ENCODE assay signal across 14 cellular contexts in genomic region chr10:44968887-44969400, GRCh38. TPM values are rescaled to one million over a fixed set of nuclear protein-coding genes. Genes with fewer than 3 reads are reported as not detected.
A peak's percentile ranks its signal among the peaks of the same experiment; 100 is the strongest.
DNase-seq lines count a peak whose midpoint lies in the region; ATAC-seq, FAIRE-seq and TF ChIP-seq lines count a peak whose summit lies in the region.
"Had no signal": no experiment of that assay in that cellular context is flagged by ENCODE, and none has a peak within 500 bp of the region (broad histone marks: within the 10 kb centered on the region; RNA-seq: fewer than 3 reads in every experiment).

No MANE protein-coding gene starts in this region.

- peaks cover 7% of the 10 kb centered on the region; the same call in 1 of the 2 replicates for H4K20me1 ChIP-seq in HepG2 (ENCODE audit: insufficient read depth, low read length)

- no peak overlapping the region for H3K4me2 ChIP-seq in HepG2 (ENCODE audit: low read depth, low read length)

- peaks cover 18 to 80% (median 32%) of the 10 kb centered on the region in 4 donors for H3K4me1 Mint-ChIP-seq in naive thymus-derived CD8-positive, alpha-beta T cell
- H3K4me1 Mint-ChIP-seq in activated CD4-positive, alpha-beta memory T cell treated with anti-CD3 and anti-CD28 coated beads for 36 hours (ENCODE audit: low read depth), result peaks cover 25% of the 10 kb centered on the region
- H3K4me1 Mint-ChIP-seq in stimulated activated naive B cell treated with anti-CD40 and anti-IgM and Interleukin-4, amounts not matched to agents 10 μg/mL and 1 μg/mL and 100 μg/mL, for 72 hours, result peaks cover 64 to 69% of the 10 kb centered on the region in 2 donors

- H2AFZ ChIP-seq in HepG2 (ENCODE audit: low read length), result no peak overlapping the region

- no peaks in the 10 kb centered on the region for H3K9me3 ChIP-seq in HepG2 (ENCODE audit: low read length)
- no peaks in the 10 kb centered on the region for H3K9me3 ChIP-seq in right lobe of liver
- no peaks in the 10 kb centered on the region for H3K9me3 ChIP-seq in uterus

- TF ChIP-seq EP300 in HepG2 (IDR thresholded peaks at IDR 0.05; ENCODE audit: low read depth in 2 of 2, low read length in 2 of 2), result no peak
- TF ChIP-seq EP300 in HepG2 (CRISPR knock-in tag; IDR thresholded peaks at IDR 0.05; ENCODE audit: borderline replicate concordance), result no peak

- peaks cover 19 to 46% of the 10 kb centered on the region in 2 experiments; a peak in 4 of 5 replicates for H3K36me3 ChIP-seq in HepG2 (replicated peaks in 1 of 2; ENCODE audit: control insufficient read depth in 1 of 2, insufficient read depth in 2 of 2, low read length in 2 of 2)
- H3K36me3 ChIP-seq in right lobe of liver, result peaks cover 0 to 18% (median 0%) of the 10 kb centered on the region in 4 donors
- H3K36me3 ChIP-seq in uterus, result no peaks in the 10 kb centered on the region
- H3K36me3 ChIP-seq: brain microvascular endothelial cell had no signal

- H3K9me3 Mint-ChIP-seq in naive thymus-derived CD8-positive, alpha-beta T cell, result no peaks in the 10 kb centered on the region
- H3K9me3 Mint-ChIP-seq in activated CD4-positive, alpha-beta memory T cell treated with anti-CD3 and anti-CD28 coated beads for 36 hours, result no peaks in the 10 kb centered on the region
- no peaks in the 10 kb centered on the region for H3K9me3 Mint-ChIP-seq in stimulated activated naive B cell treated with anti-CD40 and anti-IgM and Interleukin-4, amounts not matched to agents 10 μg/mL and 1 μg/mL and 100 μg/mL, for 72 hours
- H3K9me3 Mint-ChIP-seq: HFFc6 had no signal

- H3K36me3 Mint-ChIP-seq in naive thymus-derived CD8-positive, alpha-beta T cell, result no peaks in the 10 kb centered on the region
- H3K36me3 Mint-ChIP-seq in activated CD4-positive, alpha-beta memory T cell treated with anti-CD3 and anti-CD28 coated beads for 36 hours, result no peaks in the 10 kb centered on the region
- H3K36me3 Mint-ChIP-seq in stimulated activated naive B cell treated with anti-CD40 and anti-IgM and Interleukin-4, amounts not matched to agents 10 μg/mL and 1 μg/mL and 100 μg/mL, for 72 hours, result no peaks in the 10 kb centered on the region

- FAIRE-seq in HepG2 (lab: Jason Lieb, UNC), result no peak
- FAIRE-seq: kidney had no signal

- H3K79me2 ChIP-seq in HepG2 (ENCODE audit: insufficient read depth, low read length), result peaks cover 46% of the 10 kb centered on the region

- H3K4me3 ChIP-seq in HepG2 (replicated peaks in 1 of 3; ENCODE audit: insufficient read depth in 1 of 3, low read depth in 2 of 3, low read length in 3 of 3), result no peak overlapping the region
- H3K4me3 ChIP-seq in right lobe of liver, result no peak overlapping the region
- no peak overlapping the region for H3K4me3 ChIP-seq in uterus
- H3K4me3 ChIP-seq: SK-N-MC had no signal

- intact Hi-C loops in HepG2 (cut with micrococcal nuclease; ENCODE audit: unreplicated experiment), result no loop called here
- intact Hi-C loops in right lobe of liver (cut with DNase I), result no loop called here
- intact Hi-C loops in activated CD4-positive, alpha-beta memory T cell treated with anti-CD3 and anti-CD28 coated beads for 36 hours (cut with micrococcal nuclease), result no loop called here
- intact Hi-C loops in uterus (cut with DNase I; ENCODE audit: low total_unique reads), result no loop called here

- H3K9ac ChIP-seq in HepG2 (ENCODE audit: insufficient read depth, low read depth, low read length), result no peak overlapping the region

- no peak for TF ChIP-seq POLR2A in HepG2 (IDR thresholded peaks at IDR 0.05; ENCODE audit: insufficient read depth in 1 of 2, low read depth in 2 of 2, low read length in 2 of 2)
- TF ChIP-seq POLR2A in right lobe of liver (IDR thresholded peaks at IDR 0.05), result no peak
- TF ChIP-seq POLR2A in uterus (IDR thresholded peaks at IDR 0.05), result no peak

- H3K27ac Mint-ChIP-seq in naive thymus-derived CD8-positive, alpha-beta T cell, result peak overlapping the region in 9 of 10 donors; percentile 0 to 82 (median 36)
- H3K27ac Mint-ChIP-seq in activated CD4-positive, alpha-beta memory T cell treated with anti-CD3 and anti-CD28 coated beads for 36 hours, result no peak overlapping the region
- H3K27ac Mint-ChIP-seq in stimulated activated naive B cell treated with anti-CD40 and anti-IgM and Interleukin-4, amounts not matched to agents 10 μg/mL and 1 μg/mL and 100 μg/mL, for 72 hours, result no peak overlapping the region
- H3K27ac Mint-ChIP-seq: HFFc6 had no signal

- DNase-seq in HepG2 (ENCODE audit: low spot score) (no peak), right lobe of liver (no peak), uterus (no peak)
- DNase-seq in naive thymus-derived CD8-positive, alpha-beta T cell, result no peak
- DNase-seq in activated CD4-positive, alpha-beta memory T cell treated with anti-CD3 and anti-CD28 coated beads for 36 hours, result no peak
- no peak for DNase-seq in stimulated activated naive B cell treated with anti-CD40 and anti-IgM and Interleukin-4, amounts not matched to agents 10 μg/mL and 1 μg/mL and 100 μg/mL, for 72 hours
- DNase-seq: brain microvascular endothelial cell, HFFc6, kidney, NCI-H1105 treated with DMSO at 0.1 percent for 48 hours had no signal

- ATAC-seq in HepG2, result no peak
- no peak for ATAC-seq in right lobe of liver
- ATAC-seq in naive thymus-derived CD8-positive, alpha-beta T cell, result peak in 1 of 2 donors; percentile 22
- no peak for ATAC-seq in HG03432 (IDR thresholded peaks at IDR 0.05; ENCODE audit: unreplicated experiment)
- no peak for ATAC-seq in stimulated activated naive B cell treated with anti-CD40 and anti-IgM and Interleukin-4, amounts not matched to agents 10 μg/mL and 1 μg/mL and 100 μg/mL, for 72 hours (replicated peaks)

- TF ChIP-seq CTCF in HepG2 (CRISPR knock-in tag; IDR thresholded peaks at IDR 0.05) (no peak), right lobe of liver (IDR thresholded peaks at IDR 0.05) (no peak), uterus (IDR thresholded peaks at IDR 0.05) (no peak)

- H3K27ac ChIP-seq in HepG2 (ENCODE audit: extremely low read length, insufficient read depth, low read length), result no peak overlapping the region
- H3K27ac ChIP-seq in right lobe of liver, result peak overlapping the region in 1 of 3 donors; percentile 56
- peak overlapping the region; percentile 24 for H3K27ac ChIP-seq in angular gyrus (ENCODE audit: low read depth, low read length)
- H3K27ac ChIP-seq in uterus, result no peak overlapping the region
- H3K27ac ChIP-seq: brain microvascular endothelial cell, SK-N-MC had no signal

- POLR2A ChIA-PET in HepG2 (lab: Yijun Ruan, JAX), result interaction anchor here (1.1 to 13.2 kb wide), 4 partner anchors 8 to 35 kb away, joined by 3 to 407 read pairs (median 77); partner anchors contain the start of genes DEPP1 and RASSF4
- POLR2A ChIA-PET in naive thymus-derived CD8-positive, alpha-beta T cell (lab: Charles Lee), result interaction anchor here (0.5 kb wide), 1 partner anchor 56 kb away, joined by 3 read pairs; no protein-coding TSS in a partner anchor
- POLR2A ChIA-PET in activated CD4-positive, alpha-beta memory T cell treated with anti-CD3 and anti-CD28 coated beads for 36 hours (lab: Charles Lee), result interaction anchor here (0.6 kb wide), 1 partner anchor 606 kb away, joined by 7 read pairs; no protein-coding TSS in a partner anchor

- H3K27me3 ChIP-seq in HepG2 (ENCODE audit: control insufficient read depth in 1 of 2, insufficient read depth in 2 of 2, low read length in 2 of 2), result no peaks in the 10 kb centered on the region
- H3K27me3 ChIP-seq in right lobe of liver, result no peaks in the 10 kb centered on the region
- H3K27me3 ChIP-seq in uterus, result no peaks in the 10 kb centered on the region
- H3K27me3 ChIP-seq: brain microvascular endothelial cell had no signal

- no peak for TF ChIP-seq RAD21 in HepG2 (CRISPR knock-in tag; IDR thresholded peaks at IDR 0.05)

- BruUV-seq in HepG2 (replicated peaks; lab: Mats Ljungman, UMichigan), result no TSS peak

- peak overlapping the region in 8 of 10 donors; percentile 0 to 67 (median 42) for H3K4me3 Mint-ChIP-seq in naive thymus-derived CD8-positive, alpha-beta T cell
- no peak overlapping the region for H3K4me3 Mint-ChIP-seq in activated CD4-positive, alpha-beta memory T cell treated with anti-CD3 and anti-CD28 coated beads for 36 hours
- no peak overlapping the region for H3K4me3 Mint-ChIP-seq in stimulated activated naive B cell treated with anti-CD40 and anti-IgM and Interleukin-4, amounts not matched to agents 10 μg/mL and 1 μg/mL and 100 μg/mL, for 72 hours
- H3K4me3 Mint-ChIP-seq: HFFc6 had no signal

- CTCF ChIA-PET in HepG2 (lab: Yijun Ruan, JAX; ENCODE audit: low intra/inter-chr PET ratio, low total read pairs), result no interaction called here
- CTCF ChIA-PET in activated CD4-positive, alpha-beta memory T cell treated with anti-CD3 and anti-CD28 coated beads for 36 hours (lab: Charles Lee), result interaction anchor here (1.2 to 3.9 kb wide), 2 partner anchors 21 to 36 kb away, joined by 3 to 22 read pairs; no protein-coding TSS in a partner anchor

- WGBS in HepG2 (ENCODE audit: low lambda C conversion rate), result 98% methylated on average over 6 of the region's 6 CpGs
- WGBS in right lobe of liver (ENCODE audit: insufficient coverage, low coverage, low lambda C conversion rate, missing lambda C conversion rate), result 71% methylated on average over 6 of the region's 6 CpGs

- no peaks in the 10 kb centered on the region for H3K27me3 Mint-ChIP-seq in naive thymus-derived CD8-positive, alpha-beta T cell
- no peaks in the 10 kb centered on the region for H3K27me3 Mint-ChIP-seq in activated CD4-positive, alpha-beta memory T cell treated with anti-CD3 and anti-CD28 coated beads for 36 hours
- H3K27me3 Mint-ChIP-seq in stimulated activated naive B cell treated with anti-CD40 and anti-IgM and Interleukin-4, amounts not matched to agents 10 μg/mL and 1 μg/mL and 100 μg/mL, for 72 hours, result no peaks in the 10 kb centered on the region

- in situ Hi-C loops in HepG2 (cut with HindIII; ENCODE audit: extremely low pct_ligation_motif_present, low pct_unique_long_range_greater_than_20kb), result loop anchor here (25.0 kb wide), 1 partner anchor 1557 kb away; the partner anchor contains the start of gene HNRNPF

- H3K4me1 ChIP-seq in HepG2 (ENCODE audit: insufficient read depth, low read length) (peaks cover 52% of the 10 kb centered on the region), right lobe of liver (peaks cover 0 to 53% (median 6%) of the 10 kb centered on the region in 4 donors), uterus (no peaks in the 10 kb centered on the region)

RNA-seq across cellular contexts. Expression of gene RASSF4, which starts 9.3 kb away (rescaled TPM):
- total RNA-seq in HepG2 (2016; rRNA removed; fragmentation: Illumina TruSeq; extraction: Trizol), result 49.9 and 51.7 TPM in 2 replicates
- 22.4 and 22.8 TPM in 2 replicates for total RNA-seq in HepG2 (2016; cell fraction: cytosol; rRNA removed; fragmentation: Illumina TruSeq; extraction: Trizol; ENCODE audit: low read depth)
- 49.9 and 50.1 TPM in 2 replicates for total RNA-seq in HepG2 (2016; cell fraction: insoluble cytoplasmic fraction; rRNA removed; fragmentation: Illumina TruSeq; extraction: Trizol)
- 39.2 and 45.6 TPM in 2 replicates for total RNA-seq in HepG2 (2016; cell fraction: membrane; rRNA removed; fragmentation: Illumina TruSeq; extraction: Trizol)
- total RNA-seq in HepG2 (2016; cell fraction: nucleus; rRNA removed; fragmentation: Illumina TruSeq; extraction: Trizol), result 52.1 and 54.6 TPM in 2 replicates
- polyA plus RNA-seq in HepG2 (2011; rRNA removed), result 34.0 and 39.7 TPM in 2 replicates
- polyA plus RNA-seq in HepG2 (2011; cell fraction: cytosol; rRNA removed), result 20.4 and 25.8 TPM in 2 replicates
- polyA plus RNA-seq in HepG2 (2011; cell fraction: nucleus; rRNA removed), result 140 TPM in 2 replicates
- 25.0 and 26.7 TPM in 2 replicates for polyA plus RNA-seq in HepG2 (2012)
- polyA plus RNA-seq in HepG2 (2016; cell fraction: cytosol; fragmentation: Illumina TruSeq; extraction: Trizol; ENCODE audit: low read depth), result 18.5 and 22.5 TPM in 2 replicates
- 53.5 and 57.9 TPM in 2 replicates for polyA plus RNA-seq in HepG2 (2016; cell fraction: insoluble cytoplasmic fraction; fragmentation: Illumina TruSeq; extraction: Trizol; ENCODE audit: low read depth)
- polyA plus RNA-seq in HepG2 (2016; cell fraction: membrane; fragmentation: Illumina TruSeq; extraction: Trizol; ENCODE audit: low read depth), result 31.2 and 31.3 TPM in 2 replicates
- 84.5 and 98.6 TPM in 2 replicates for polyA plus RNA-seq in HepG2 (2016; cell fraction: nucleus; fragmentation: Illumina TruSeq; extraction: Trizol; ENCODE audit: insufficient read depth, low read depth)
- polyA minus RNA-seq in HepG2 (2011; rRNA and poly(A)+ RNA removed; ENCODE audit: low replicate concordance), result 0.12 and 67.0 TPM in 2 replicates
- polyA minus RNA-seq in HepG2 (2011; cell fraction: cytosol; rRNA and poly(A)+ RNA removed), result 13.4 and 16.0 TPM in 2 replicates
- 74.3 and 88.9 TPM in 2 replicates for polyA minus RNA-seq in HepG2 (2011; cell fraction: nucleus; rRNA and poly(A)+ RNA removed)
- 10 to 100 TPM; 13.6 to 28.5 (median 19.6) TPM for total RNA-seq in right lobe of liver
- 1 to 10 TPM in 1 of 2 experiments, under 1 TPM in 1; 0.88 to 1.8 TPM for total RNA-seq in naive thymus-derived CD8-positive, alpha-beta T cell
- 1 to 10 TPM in 2 of 3 donors, under 1 TPM in 1; 0.40 to 1.7 (median 1.0) TPM for polyA plus RNA-seq in naive thymus-derived CD8-positive, alpha-beta T cell
- total RNA-seq in activated CD4-positive, alpha-beta memory T cell treated with anti-CD3 and anti-CD28 coated beads for 36 hours, result 1 to 10 TPM in 1 of 2 experiments, under 1 TPM in 1; 0.77 to 1.1 TPM
- total RNA-seq in uterus, result 10 to 100 TPM in 1 of 4 donors, 1 to 10 TPM in 3; 6.1 to 26.5 (median 8.2) TPM

RNA-seq across cellular contexts. Expression of gene DEPP1, which starts 9.7 kb away (rescaled TPM):
- total RNA-seq in HepG2 (2016; rRNA removed; fragmentation: Illumina TruSeq; extraction: Trizol) (11.2 and 14.8 TPM in 2 replicates), right lobe of liver (10 to 100 TPM in 5 of 6 experiments, 1 to 10 TPM in 1; 5.3 to 94.6 (median 71.5) TPM), uterus (100 to 1,000 TPM in 1 of 4 donors, 10 to 100 TPM in 2, 1 to 10 TPM in 1; 8.2 to 266 (median 52.8) TPM)
- total RNA-seq in HepG2 (2016; cell fraction: cytosol; rRNA removed; fragmentation: Illumina TruSeq; extraction: Trizol; ENCODE audit: low read depth), result 3.0 and 5.0 TPM in 2 replicates
- 9.0 and 15.3 TPM in 2 replicates for total RNA-seq in HepG2 (2016; cell fraction: insoluble cytoplasmic fraction; rRNA removed; fragmentation: Illumina TruSeq; extraction: Trizol)
- total RNA-seq in HepG2 (2016; cell fraction: membrane; rRNA removed; fragmentation: Illumina TruSeq; extraction: Trizol), result 9.0 and 9.3 TPM in 2 replicates
- total RNA-seq in HepG2 (2016; cell fraction: nucleus; rRNA removed; fragmentation: Illumina TruSeq; extraction: Trizol), result 15.1 and 16.0 TPM in 2 replicates
- 270 and 338 TPM in 2 replicates for polyA plus RNA-seq in HepG2 (2011; rRNA removed)
- polyA plus RNA-seq in HepG2 (2011; cell fraction: cytosol; rRNA removed), result 261 and 317 TPM in 2 replicates
- 103 and 135 TPM in 2 replicates for polyA plus RNA-seq in HepG2 (2011; cell fraction: nucleus; rRNA removed)
- 132 and 232 TPM in 2 replicates for polyA plus RNA-seq in HepG2 (2012)
- 2.0 and 2.5 TPM in 2 replicates for polyA plus RNA-seq in HepG2 (2016; cell fraction: cytosol; fragmentation: Illumina TruSeq; extraction: Trizol; ENCODE audit: low read depth)
- polyA plus RNA-seq in HepG2 (2016; cell fraction: insoluble cytoplasmic fraction; fragmentation: Illumina TruSeq; extraction: Trizol; ENCODE audit: low read depth), result 9.3 and 11.2 TPM in 2 replicates
- polyA plus RNA-seq in HepG2 (2016; cell fraction: membrane; fragmentation: Illumina TruSeq; extraction: Trizol; ENCODE audit: low read depth), result 3.6 and 5.2 TPM in 2 replicates
- 13.4 and 15.5 TPM in 2 replicates for polyA plus RNA-seq in HepG2 (2016; cell fraction: nucleus; fragmentation: Illumina TruSeq; extraction: Trizol; ENCODE audit: insufficient read depth, low read depth)
- polyA minus RNA-seq in HepG2 (2011; rRNA and poly(A)+ RNA removed; ENCODE audit: low replicate concordance), result 1.8 and 739 TPM in 2 replicates
- polyA minus RNA-seq in HepG2 (2011; cell fraction: cytosol; rRNA and poly(A)+ RNA removed), result 249 and 254 TPM in 2 replicates
- polyA minus RNA-seq in HepG2 (2011; cell fraction: nucleus; rRNA and poly(A)+ RNA removed), result 107 and 142 TPM in 2 replicates
- total RNA-seq in naive thymus-derived CD8-positive, alpha-beta T cell, result not detected
- not detected for polyA plus RNA-seq in naive thymus-derived CD8-positive, alpha-beta T cell
- under 1 TPM; 0.34 to 0.40 TPM for total RNA-seq in activated CD4-positive, alpha-beta memory T cell treated with anti-CD3 and anti-CD28 coated beads for 36 hours

RNA-seq across cellular contexts. Expression of gene ZNF22, which starts 31.8 kb away (rescaled TPM):
- total RNA-seq in HepG2 (2016; rRNA removed; fragmentation: Illumina TruSeq; extraction: Trizol) (0.40 and 0.58 TPM in 2 replicates), right lobe of liver (10 to 100 TPM; 10.3 to 25.2 (median 12.2) TPM), uterus (10 to 100 TPM; 20.7 to 78.1 (median 34.6) TPM)
- total RNA-seq in HepG2 (2016; cell fraction: cytosol; rRNA removed; fragmentation: Illumina TruSeq; extraction: Trizol; ENCODE audit: low read depth), result not detected in 2 replicates
- 0.49 and 0.56 TPM in 2 replicates for total RNA-seq in HepG2 (2016; cell fraction: insoluble cytoplasmic fraction; rRNA removed; fragmentation: Illumina TruSeq; extraction: Trizol)
- total RNA-seq in HepG2 (2016; cell fraction: membrane; rRNA removed; fragmentation: Illumina TruSeq; extraction: Trizol), result 0.28 and 0.45 TPM in 2 replicates
- 0.75 and 1.2 TPM in 2 replicates for total RNA-seq in HepG2 (2016; cell fraction: nucleus; rRNA removed; fragmentation: Illumina TruSeq; extraction: Trizol)
- polyA plus RNA-seq in HepG2 (2011; rRNA removed), result 1.1 and 1.3 TPM in 2 replicates
- 0.35 and 0.77 TPM in 2 replicates for polyA plus RNA-seq in HepG2 (2011; cell fraction: cytosol; rRNA removed)
- polyA plus RNA-seq in HepG2 (2011; cell fraction: nucleus; rRNA removed), result 1.2 and 1.7 TPM in 2 replicates
- 1.6 and 2.5 TPM in 2 replicates for polyA plus RNA-seq in HepG2 (2012)
- polyA plus RNA-seq in HepG2 (2016; cell fraction: cytosol; fragmentation: Illumina TruSeq; extraction: Trizol; ENCODE audit: low read depth), result 0.07 and 0.09 TPM in 2 replicates
- 0.60 and 0.62 TPM in 2 replicates for polyA plus RNA-seq in HepG2 (2016; cell fraction: insoluble cytoplasmic fraction; fragmentation: Illumina TruSeq; extraction: Trizol; ENCODE audit: low read depth)
- 0.22 and 0.27 TPM in 2 replicates for polyA plus RNA-seq in HepG2 (2016; cell fraction: membrane; fragmentation: Illumina TruSeq; extraction: Trizol; ENCODE audit: low read depth)
- polyA plus RNA-seq in HepG2 (2016; cell fraction: nucleus; fragmentation: Illumina TruSeq; extraction: Trizol; ENCODE audit: insufficient read depth, low read depth), result 0.89 and 1.1 TPM in 2 replicates
- not detected in 2 replicates for polyA minus RNA-seq in HepG2 (2011; rRNA and poly(A)+ RNA removed; ENCODE audit: low replicate concordance)
- not detected in 2 replicates for polyA minus RNA-seq in HepG2 (2011; cell fraction: cytosol; rRNA and poly(A)+ RNA removed)
- 2.2 and 2.4 TPM in 2 replicates for polyA minus RNA-seq in HepG2 (2011; cell fraction: nucleus; rRNA and poly(A)+ RNA removed)
- 10 to 100 TPM; 46.3 to 47.0 TPM for total RNA-seq in naive thymus-derived CD8-positive, alpha-beta T cell
- 10 to 100 TPM; 54.1 to 62.3 (median 58.7) TPM for polyA plus RNA-seq in naive thymus-derived CD8-positive, alpha-beta T cell
- 10 to 100 TPM; 19.3 to 19.9 TPM for total RNA-seq in activated CD4-positive, alpha-beta memory T cell treated with anti-CD3 and anti-CD28 coated beads for 36 hours

RNA-seq across cellular contexts. Expression of gene TMEM72, which starts 57.8 kb away (rescaled TPM):
- total RNA-seq in HepG2 (2016; rRNA removed; fragmentation: Illumina TruSeq; extraction: Trizol) (0.04 TPM in 1 of 2 replicates, not detected in the other), right lobe of liver (not detected), uterus (under 1 TPM in 1 of 4 donors, not detected in 3; 0.69 TPM)
- total RNA-seq in HepG2 (2016; cell fraction: cytosol; rRNA removed; fragmentation: Illumina TruSeq; extraction: Trizol; ENCODE audit: low read depth), result 0.09 TPM in 1 of 2 replicates, not detected in the other
- 0.04 TPM in 1 of 2 replicates, not detected in the other for total RNA-seq in HepG2 (2016; cell fraction: insoluble cytoplasmic fraction; rRNA removed; fragmentation: Illumina TruSeq; extraction: Trizol)
- 0.12 TPM in 1 of 2 replicates, not detected in the other for total RNA-seq in HepG2 (2016; cell fraction: membrane; rRNA removed; fragmentation: Illumina TruSeq; extraction: Trizol)
- total RNA-seq in HepG2 (2016; cell fraction: nucleus; rRNA removed; fragmentation: Illumina TruSeq; extraction: Trizol), result 0.16 and 0.19 TPM in 2 replicates
- polyA plus RNA-seq in HepG2 (2011; rRNA removed), result not detected in 2 replicates
- polyA plus RNA-seq in HepG2 (2011; cell fraction: cytosol; rRNA removed), result not detected in 2 replicates
- polyA plus RNA-seq in HepG2 (2011; cell fraction: nucleus; rRNA removed), result not detected in 2 replicates
- polyA plus RNA-seq in HepG2 (2012), result not detected in 2 replicates
- not detected in 2 replicates for polyA plus RNA-seq in HepG2 (2016; cell fraction: cytosol; fragmentation: Illumina TruSeq; extraction: Trizol; ENCODE audit: low read depth)
- not detected in 2 replicates for polyA plus RNA-seq in HepG2 (2016; cell fraction: insoluble cytoplasmic fraction; fragmentation: Illumina TruSeq; extraction: Trizol; ENCODE audit: low read depth)
- not detected in 2 replicates for polyA plus RNA-seq in HepG2 (2016; cell fraction: membrane; fragmentation: Illumina TruSeq; extraction: Trizol; ENCODE audit: low read depth)
- polyA plus RNA-seq in HepG2 (2016; cell fraction: nucleus; fragmentation: Illumina TruSeq; extraction: Trizol; ENCODE audit: insufficient read depth, low read depth), result not detected in 2 replicates
- not detected in 2 replicates for polyA minus RNA-seq in HepG2 (2011; rRNA and poly(A)+ RNA removed; ENCODE audit: low replicate concordance)
- polyA minus RNA-seq in HepG2 (2011; cell fraction: cytosol; rRNA and poly(A)+ RNA removed), result not detected in 2 replicates
- polyA minus RNA-seq in HepG2 (2011; cell fraction: nucleus; rRNA and poly(A)+ RNA removed), result 0.13 and 0.25 TPM in 2 replicates
- not detected for total RNA-seq in naive thymus-derived CD8-positive, alpha-beta T cell
- not detected for polyA plus RNA-seq in naive thymus-derived CD8-positive, alpha-beta T cell
- not detected for total RNA-seq in activated CD4-positive, alpha-beta memory T cell treated with anti-CD3 and anti-CD28 coated beads for 36 hours
- total RNA-seq: HFFc6, pulmonary artery endothelial cell had no signal

Comparison
In these comparisons a context has a peak if more than half of its experiments do, and no peak if none do; other contexts are left out.
1. H3K27ac Mint-ChIP-seq: peak in naive thymus-derived CD8-positive, alpha-beta T cell (9 of 10); none in activated CD4-positive, alpha-beta memory T cell treated with anti-CD3 and anti-CD28 coated beads for 36 hours (single experiment) and stimulated activated naive B cell treated with anti-CD40 and anti-IgM and Interleukin-4, amounts not matched to agents 10 μg/mL and 1 μg/mL and 100 μg/mL, for 72 hours (single experiment).
2. H3K4me3 Mint-ChIP-seq: peak in naive thymus-derived CD8-positive, alpha-beta T cell (8 of 10); none in activated CD4-positive, alpha-beta memory T cell treated with anti-CD3 and anti-CD28 coated beads for 36 hours (single experiment) and stimulated activated naive B cell treated with anti-CD40 and anti-IgM and Interleukin-4, amounts not matched to agents 10 μg/mL and 1 μg/mL and 100 μg/mL, for 72 hours (0 of 2).